In genomic region chr7:38825721-38826440, GRCh38 we compare ENCODE assay signal across 16 cellular contexts.
DNase-seq lines count a peak whose midpoint lies in the region; ATAC-seq, FAIRE-seq and TF ChIP-seq lines count a peak whose summit lies in the region.
"Had no signal": no experiment of that assay in that cellular context is flagged by ENCODE, and none has a peak within 500 bp of the region (broad histone marks: within the 10 kb centered on the region; RNA-seq: fewer than 3 reads in every experiment).

No MANE protein-coding gene starts in this region.

- peaks cover 14% of the 10 kb centered on the region for H3K4me1 ChIP-seq in DOHH2 (ENCODE audit: control insufficient read depth, low read length)
- peaks cover 3% of the 10 kb centered on the region for H3K4me1 ChIP-seq in mesendoderm (ENCODE audit: control insufficient read depth, low read depth, low read length)

- no peak overlapping the region for H2AK5ac ChIP-seq in mesendoderm (ENCODE audit: low read length)

- H2BK15ac ChIP-seq in mesendoderm (replicated peaks; ENCODE audit: low read depth), result no peak overlapping the region

- H3K56ac ChIP-seq in mesendoderm (ENCODE audit: low read length), result no peak overlapping the region

- no peaks in the 10 kb centered on the region for H3K79me2 ChIP-seq in DOHH2 (ENCODE audit: control insufficient read depth, low read length)
- H3K79me2 ChIP-seq in mesendoderm (ENCODE audit: control insufficient read depth, insufficient read depth, low read length), result no peaks in the 10 kb centered on the region

- no peaks in the 10 kb centered on the region for H3K79me1 ChIP-seq in mesendoderm (ENCODE audit: low read length)

- H4K8ac ChIP-seq in mesendoderm (ENCODE audit: low read depth, low read length), result no peak overlapping the region

- H2BK120ac ChIP-seq in mesendoderm (ENCODE audit: low read depth, low read length), result no peak overlapping the region

- no peak overlapping the region for H3K27ac ChIP-seq in DOHH2 (ENCODE audit: low read depth, low read length)
- H3K27ac ChIP-seq in mesendoderm (ENCODE audit: low read depth, low read length), result no peak overlapping the region

- no peaks in the 10 kb centered on the region for H3F3A ChIP-seq in DOHH2 (ENCODE audit: control insufficient read depth, insufficient read depth)

- H4K5ac ChIP-seq in mesendoderm (ENCODE audit: low read length), result no peak overlapping the region

- H2BK5ac ChIP-seq in mesendoderm (ENCODE audit: low read length), result no peak overlapping the region

- H3K4me3 ChIP-seq in DOHH2 (ENCODE audit: low read length) (no peak overlapping the region), bronchial epithelial cell (ENCODE audit: low read depth, low read length) (no peak overlapping the region), mesendoderm (ENCODE audit: low read length) (no peak overlapping the region)

- no peaks in the 10 kb centered on the region for H4K20me1 ChIP-seq in DOHH2 (ENCODE audit: control insufficient read depth, insufficient read depth, low read depth, low read length)

- FAIRE-seq in bronchial epithelial cell (lab: Jason Lieb, UNC), result peak; percentile 18
- FAIRE-seq: HTR-8/SVneo, islet of Langerhans had no signal

- no peaks in the 10 kb centered on the region for H3K9me3 ChIP-seq in DOHH2 (ENCODE audit: control insufficient read depth, insufficient read depth, low read length)

- H3K4ac ChIP-seq in mesendoderm (ENCODE audit: low read depth, low read length), result no peak overlapping the region

- H3K23ac ChIP-seq in mesendoderm (ENCODE audit: low read length), result no peak overlapping the region

- no peaks in the 10 kb centered on the region for H3K27me3 ChIP-seq in DOHH2 (ENCODE audit: control insufficient read depth, low read length)
- no peaks in the 10 kb centered on the region for H3K27me3 ChIP-seq in bronchial epithelial cell (ENCODE audit: control insufficient read depth, insufficient read depth, low read length)
- H3K27me3 ChIP-seq in mesendoderm (ENCODE audit: insufficient read depth, low read length, poor library complexity), result no peaks in the 10 kb centered on the region

- in situ Hi-C loops in KBM-7 (cut with MboI; ENCODE audit: low pct_unique_long_range_greater_than_20kb, low sequenced_read_pairs), result no loop called here

- H3K9ac ChIP-seq in mesendoderm (ENCODE audit: low read length), result no peak overlapping the region

- WGBS in mesendoderm (ENCODE audit: extremely low coverage, insufficient coverage, low lambda C conversion rate), result no CpG with 5 or more reads among the region's 3 CpGs

- H3K18ac ChIP-seq in mesendoderm (ENCODE audit: low read length), result peak overlapping the region; percentile 39

- ATAC-seq in GM21717 (IDR thresholded peaks at IDR 0.05; ENCODE audit: unreplicated experiment) (peak; percentile 47), esophagus mucosa (no peak)

- H3K36me3 ChIP-seq in DOHH2 (ENCODE audit: control insufficient read depth, low read length) (no peaks in the 10 kb centered on the region; the same call in 1 of the 2 replicates), bronchial epithelial cell (ENCODE audit: control insufficient read depth, insufficient read depth, low read length) (no peaks in the 10 kb centered on the region), mesendoderm (ENCODE audit: control insufficient read depth, insufficient read depth, low read length) (no peaks in the 10 kb centered on the region)

- DNase-seq in bronchial epithelial cell (ENCODE audit: low read depth) (no peak), mesendoderm (no peak), MV-4-11 (lab: John Stamatoyannopoulos, UW) (no peak), KBM-7 (no peak)
- no peak for DNase-seq in stimulated activated CD4-positive, alpha-beta T cell treated with anti-CD3 and anti-CD28 coated beads, Interleukin-2, amount 100 ng/mL, for 24 hours
- DNase-seq: AML-193, amniotic stem cell, GF-D8, HFFc6, NCI-H2081 treated with DMSO at 0.1 percent for 48 hours, nephron progenitor cell had no signal

- TF ChIP-seq CTCF in DOHH2 (IDR thresholded peaks at IDR 0.05; ENCODE audit: low read depth, low read length, poor library complexity, severe bottlenecking) (no peak), bronchial epithelial cell (IDR thresholded peaks at IDR 0.05; ENCODE audit: insufficient read depth, low read length, severe bottlenecking) (no peak)

- H3K4me2 ChIP-seq in DOHH2 (ENCODE audit: low read length), result peak overlapping the region; percentile 22; the same call in 1 of the 2 replicates
- H3K4me2 ChIP-seq in mesendoderm (ENCODE audit: low read length), result no peak overlapping the region

- H3K9me2 ChIP-seq in DOHH2 (replicated peaks; ENCODE audit: control insufficient read depth, low read length), result no peaks in the 10 kb centered on the region
